In the genomic region with DNA sequence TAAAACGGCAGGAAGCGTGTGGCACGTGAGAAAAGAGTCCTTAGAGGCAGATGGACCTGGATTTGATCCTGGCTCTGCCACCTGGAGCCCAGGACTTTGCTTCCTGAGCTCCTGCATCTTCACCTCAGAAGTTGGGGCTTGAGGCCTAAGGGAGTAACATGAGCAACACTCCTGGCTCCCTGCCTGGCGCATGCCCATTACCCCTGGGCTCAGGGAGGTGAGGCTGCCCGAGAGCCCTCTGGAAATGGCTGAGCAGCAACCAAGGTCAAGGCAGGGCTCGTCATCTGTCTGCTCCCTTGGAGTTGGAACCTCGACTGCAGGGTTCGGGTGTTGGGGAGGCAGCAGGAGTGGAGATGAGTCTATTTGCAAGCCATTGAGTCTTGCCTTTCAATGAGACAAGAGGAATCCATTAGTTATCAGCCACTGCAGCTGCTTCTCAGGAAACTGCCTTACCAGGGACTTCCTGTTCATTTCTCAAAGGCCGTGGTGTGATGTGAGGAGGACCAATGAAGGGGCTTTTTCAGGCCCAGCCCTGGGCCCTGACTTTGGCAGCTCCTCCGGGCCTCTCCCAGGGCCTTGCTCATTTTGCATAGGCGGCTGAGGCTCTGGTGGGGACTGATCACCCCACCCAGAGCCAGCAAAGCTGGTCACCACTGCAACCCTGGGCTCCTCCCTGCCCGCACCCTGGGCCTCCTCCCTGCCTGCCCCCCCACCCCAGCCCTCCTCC, we compare ENCODE assay signal across 8 cellular contexts. TPM values are rescaled to one million over a fixed set of nuclear protein-coding genes. Genes with fewer than 3 reads are reported as not detected.
DNase-seq lines count a peak whose midpoint lies in the region; ATAC-seq and TF ChIP-seq lines count a peak whose summit lies in the region.

No MANE protein-coding gene starts in this region.

- H3K36me3 ChIP-seq in MM.1S (replicated peaks; ENCODE audit: insufficient read depth, low read length) (no peaks in the 10 kb centered on the region), esophagus squamous epithelium (peaks cover 0 to 9% (median 0%) of the 10 kb centered on the region in 3 donors), neural progenitor cell (peaks cover under 1% of the 10 kb centered on the region)

- no peaks in the 10 kb centered on the region for H3K9me3 Mint-ChIP-seq in neural progenitor cell

- ATAC-seq in activated CD4-positive, CD25-positive, alpha-beta regulatory T cell treated with anti-CD3 and anti-CD28 coated beads, Interleukin-2, amount 50 U/mL, for 24 hours, result peak; percentile 60 to 76

- DNase-seq in activated CD4-positive, CD25-positive, alpha-beta regulatory T cell (lab: John Stamatoyannopoulos, UW), result no peak
- DNase-seq in H4 (ENCODE audit: low spot score) (peak; percentile 29), MM.1S (peak; percentile 77), esophagus squamous epithelium (lab: John Stamatoyannopoulos, UW) (no peak), neural progenitor cell (ENCODE audit: low spot score) (no peak), T1000 (lab: John Stamatoyannopoulos, UW) (no peak)

- H3K4me3 ChIP-seq in MM.1S (ENCODE audit: low read length) (no peak overlapping the region), esophagus squamous epithelium (no peak overlapping the region), neural progenitor cell (no peak overlapping the region)

- peak in 1 of 4 donors; percentile 11 for TF ChIP-seq POLR2A in esophagus squamous epithelium (IDR thresholded peaks at IDR 0.05)

- H4K20me1 ChIP-seq in MM.1S (ENCODE audit: insufficient read depth, low read length) (no peaks in the 10 kb centered on the region), neural progenitor cell (ENCODE audit: low read depth) (peaks cover 100% of the 10 kb centered on the region)

- no peaks in the 10 kb centered on the region for H3K79me2 ChIP-seq in MM.1S (ENCODE audit: low read length)
- peaks cover 98% of the 10 kb centered on the region for H3K79me2 ChIP-seq in neural progenitor cell (ENCODE audit: low read depth)

- H3K27ac Mint-ChIP-seq in neural progenitor cell, result peak overlapping the region; percentile 37

- H3K4me3 Mint-ChIP-seq in neural progenitor cell, result no peak overlapping the region

- TF ChIP-seq CTCF in MM.1S (IDR thresholded peaks at IDR 0.05; ENCODE audit: low read length) (no peak), VCaP (conservative IDR thresholded peaks at IDR 0.05) (no peak), esophagus squamous epithelium (IDR thresholded peaks at IDR 0.05) (no peak), neural progenitor cell (IDR thresholded peaks at IDR 0.05) (no peak)

- H3K4me1 ChIP-seq in MM.1S (ENCODE audit: low read length) (peaks cover 21% of the 10 kb centered on the region), esophagus squamous epithelium (peaks cover 4 to 40% (median 8%) of the 10 kb centered on the region in 3 donors), neural progenitor cell (peaks cover 35% of the 10 kb centered on the region)

- no peaks in the 10 kb centered on the region for H3K9me2 ChIP-seq in MM.1S (replicated peaks; ENCODE audit: insufficient read depth, low read length)

- H3K27ac ChIP-seq in MM.1S (ENCODE audit: low read length) (peak overlapping the region; percentile 72; the same call in 1 of the 2 replicates), VCaP (peak overlapping the region; percentile 74), esophagus squamous epithelium (peak overlapping the region in 3 of 4 donors; percentile 43 to 78 (median 73)), neural progenitor cell (peak overlapping the region; percentile 55)

- H3K9me3 ChIP-seq in MM.1S (replicated peaks; ENCODE audit: insufficient read depth, low read length), result no peaks in the 10 kb centered on the region
- H3K9me3 ChIP-seq in esophagus squamous epithelium, result no peaks in the 10 kb centered on the region
- no peaks in the 10 kb centered on the region for H3K9me3 ChIP-seq in neural progenitor cell (ENCODE audit: low read depth)

- H3F3A ChIP-seq in MM.1S (ENCODE audit: insufficient read depth, low read length) (0 out of 2 replicates have a peak, but pooled peaks cover 3% of the 10 kb centered on the region), neural progenitor cell (ENCODE audit: low read depth) (peaks cover 18% of the 10 kb centered on the region)

- H3K9ac ChIP-seq in MM.1S (ENCODE audit: low read length) (no peak overlapping the region; the same call in 1 of the 2 replicates), neural progenitor cell (no peak overlapping the region)

- H3K27me3 ChIP-seq in MM.1S (replicated peaks; ENCODE audit: insufficient read depth, low read length) (peaks cover 8% of the 10 kb centered on the region), esophagus squamous epithelium (peaks cover 0 to 9% (median 0%) of the 10 kb centered on the region in 4 donors), neural progenitor cell (no peaks in the 10 kb centered on the region)

- H3K36me3 Mint-ChIP-seq in neural progenitor cell, result peaks cover 31% of the 10 kb centered on the region

- no peaks in the 10 kb centered on the region for H3K27me3 Mint-ChIP-seq in neural progenitor cell (ENCODE audit: insufficient read depth, low read depth)

- H3K4me2 ChIP-seq in MM.1S (ENCODE audit: low read depth, low read length), result peak overlapping the region; percentile 46
- H3K4me2 ChIP-seq in neural progenitor cell, result peak overlapping the region; percentile 19

- H3K4me1 Mint-ChIP-seq in neural progenitor cell, result peaks cover 54% of the 10 kb centered on the region

- H2AFZ ChIP-seq in MM.1S (ENCODE audit: low read length) (peak overlapping the region; percentile 64), neural progenitor cell (replicated peaks) (no peak overlapping the region)

- 62 to 63% methylated on average over 3 to 8 of the region's 12 CpGs for WGBS in esophagus squamous epithelium, 2 donors

- intact Hi-C loops in esophagus squamous epithelium (cut with DNase I), result no loop called here

RNA-seq across cellular contexts. Expression of gene FADS2, which starts 6.3 kb away (rescaled TPM):
- total RNA-seq in H4 (2014; rRNA removed; shearing (Covaris generic)), result 44.2 and 54.8 TPM in 2 replicates
- total RNA-seq in esophagus squamous epithelium, result 10 to 100 TPM in 1 of 4 donors, 1 to 10 TPM in 3; 2.2 to 13.7 (median 6.8) TPM
- 233 and 407 TPM in 2 replicates for total RNA-seq in neural progenitor cell (ENCODE audit: low replicate concordance)

RNA-seq across cellular contexts. Expression of gene FADS1, which starts 17.6 kb away (rescaled TPM):
- total RNA-seq in H4 (2014; rRNA removed; shearing (Covaris generic)), result 63.2 and 68.0 TPM in 2 replicates
- total RNA-seq in esophagus squamous epithelium (1 to 10 TPM; 2.1 to 8.3 (median 7.1) TPM), neural progenitor cell (ENCODE audit: low replicate concordance) (163 and 184 TPM in 2 replicates)

RNA-seq across cellular contexts. Expression of gene FEN1, which starts 41.7 kb away (rescaled TPM):
- total RNA-seq in H4 (2014; rRNA removed; shearing (Covaris generic)), result 104 and 118 TPM in 2 replicates
- total RNA-seq in esophagus squamous epithelium (10 to 100 TPM; 11.4 to 38.1 (median 23.5) TPM), neural progenitor cell (ENCODE audit: low replicate concordance) (51.8 and 68.9 TPM in 2 replicates)

RNA-seq across cellular contexts. Expression of gene TMEM258, which starts 42.0 kb away (rescaled TPM):
- total RNA-seq in H4 (2014; rRNA removed; shearing (Covaris generic)), result 133 and 142 TPM in 2 replicates
- total RNA-seq in esophagus squamous epithelium (10 to 100 TPM; 32.3 to 54.2 (median 37.9) TPM), neural progenitor cell (ENCODE audit: low replicate concordance) (71.4 and 98.9 TPM in 2 replicates)

RNA-seq across cellular contexts. Expression of gene FADS3, which starts 56.9 kb away (rescaled TPM):
- total RNA-seq in H4 (2014; rRNA removed; shearing (Covaris generic)), result 34.8 and 47.1 TPM in 2 replicates
- total RNA-seq in esophagus squamous epithelium (10 to 100 TPM in 1 of 4 donors, 1 to 10 TPM in 3; 6.1 to 16.0 (median 7.1) TPM), neural progenitor cell (ENCODE audit: low replicate concordance) (10.1 and 28.7 TPM in 2 replicates)

Comparison
In these comparisons a context has a peak if more than half of its experiments do, and no peak if none do; other contexts are left out.
1. DNase-seq: peak in H4 (single experiment) and MM.1S (single experiment); none in activated CD4-positive, CD25-positive, alpha-beta regulatory T cell (0 of 4), esophagus squamous epithelium (single experiment), neural progenitor cell (single experiment) and T1000 (single experiment).
2. Peak in every context shown above with its lines, with median percentiles within 50 percentile points of each other: H3K27ac ChIP-seq.